Comparison of ENCODE assay signal across 12 cellular contexts in the genomic region with DNA sequence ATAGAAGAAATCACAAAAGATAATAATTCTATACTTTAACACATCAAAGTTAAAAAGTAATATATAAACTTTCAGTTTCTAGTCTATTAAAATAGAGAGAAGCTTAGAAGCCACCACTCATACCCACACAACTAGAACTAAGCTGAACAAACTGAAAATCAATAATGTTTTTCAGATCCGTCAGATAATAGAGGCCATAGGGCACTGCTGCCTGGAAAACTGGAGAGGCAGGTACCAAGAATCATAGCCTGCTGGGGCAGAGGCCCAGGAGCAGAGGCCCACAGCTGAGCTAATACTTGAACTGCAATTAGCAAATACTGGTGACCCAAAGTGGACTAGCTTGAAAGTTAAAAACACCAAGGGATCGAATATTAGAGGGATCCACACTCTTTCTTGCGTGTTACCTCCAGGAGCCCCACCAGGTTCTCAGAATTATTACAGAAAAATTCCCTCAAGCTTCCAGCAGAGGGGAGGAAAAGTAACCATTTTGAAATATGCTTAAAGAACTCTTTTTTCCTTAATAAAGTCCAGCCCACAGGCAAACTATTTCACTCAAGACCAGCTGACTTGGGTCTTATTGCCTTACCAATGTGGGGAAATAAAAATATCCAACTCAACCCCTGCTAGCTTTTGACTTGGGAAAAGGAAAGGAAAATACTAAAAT.
DNase-seq lines count a peak whose midpoint lies in the region; ATAC-seq and TF ChIP-seq lines count a peak whose summit lies in the region.
"Had no signal": no experiment of that assay in that cellular context is flagged by ENCODE, and none has a peak within 500 bp of the region (broad histone marks: within the 10 kb centered on the region; RNA-seq: fewer than 3 reads in every experiment).

No MANE protein-coding gene starts in this region.

- H3K27ac ChIP-seq in Panc1 (ENCODE audit: low read length) (no peak overlapping the region), smooth muscle cell (ENCODE audit: low read depth) (no peak overlapping the region)

- no peak overlapping the region for H3K9ac ChIP-seq in smooth muscle cell (ENCODE audit: low read depth)

- 86% methylated on average over 3 of the region's 3 CpGs for WGBS in smooth muscle cell (ENCODE audit: low lambda C conversion rate)

- no TSS peak for BruUV-seq in Panc1 (replicated peaks; lab: Mats Ljungman, UMichigan)

- H4K20me1 ChIP-seq in smooth muscle cell (ENCODE audit: low read depth): no peaks in the 10 kb centered on the region

- POLR2A ChIA-PET in Panc1 (lab: Charles Lee): interaction anchor here (0.6 kb wide), 1 partner anchor 1288 kb away, joined by 5 read pairs; no protein-coding TSS in a partner anchor

- H3K27me3 ChIP-seq in Panc1 (ENCODE audit: control insufficient read depth, insufficient read depth, low read length): no peaks in the 10 kb centered on the region
- no peaks in the 10 kb centered on the region for H3K27me3 ChIP-seq in smooth muscle cell (ENCODE audit: low read depth)

- H3K36me3 ChIP-seq in Panc1 (ENCODE audit: control insufficient read depth, insufficient read depth, low read length) (no peaks in the 10 kb centered on the region), smooth muscle cell (ENCODE audit: low read depth) (no peaks in the 10 kb centered on the region)

- H3K4me1 ChIP-seq in Panc1 (ENCODE audit: control insufficient read depth, insufficient read depth, low read length) (no peaks in the 10 kb centered on the region), smooth muscle cell (ENCODE audit: low read depth) (no peaks in the 10 kb centered on the region)

- H3K79me2 ChIP-seq in smooth muscle cell (ENCODE audit: low read depth): no peaks in the 10 kb centered on the region

- H3F3A ChIP-seq in smooth muscle cell (ENCODE audit: low read depth): peaks cover 7% of the 10 kb centered on the region

- DNase-seq in Panc1 (ENCODE audit: low read depth, low spot score): no peak
- no peak for DNase-seq in fibroblast of pulmonary artery (ENCODE audit: low read depth)
- DNase-seq in smooth muscle cell (lab: John Stamatoyannopoulos, UW; ENCODE audit: unreplicated experiment): no peak
- no peak for DNase-seq in LoVo (ENCODE audit: low spot score)
- DNase-seq in activated CD4-positive, alpha-beta T cell treated with anti-CD3 and anti-CD28 coated beads for 4 hours: no peak
- DNase-seq: activated CD8-positive, alpha-beta memory T cell treated with anti-CD3 and anti-CD28 coated beads, Interleukin-2, amount 50 U/mL, for 48 hours; cortex of kidney; NCI-H1436; nephron progenitor cell; Right ventricle myocardium superior had no signal

- no peak overlapping the region for H3K4me2 ChIP-seq in smooth muscle cell

- 0 out of 2 replicates have a peak, but pooled peaks have one; percentile 3 for TF ChIP-seq CTCF in Panc1 (IDR thresholded peaks at IDR 0.05)
- TF ChIP-seq CTCF in fibroblast of pulmonary artery (IDR thresholded peaks at IDR 0.05; ENCODE audit: low read length, missing control alignments): peak; percentile 17
- TF ChIP-seq CTCF in smooth muscle cell (IDR thresholded peaks at IDR 0.05; ENCODE audit: borderline replicate concordance, insufficient read depth, poor library complexity, severe bottlenecking): peak; percentile 20

- H2AFZ ChIP-seq in smooth muscle cell (ENCODE audit: low read depth): peak overlapping the region; percentile 72

- in situ Hi-C loops in Panc1 (cut with HindIII; ENCODE audit: low pct_unique_long_range_greater_than_20kb, low sequenced_read_pairs): no loop called here

- H3K9me3 ChIP-seq in Panc1 (ENCODE audit: control insufficient read depth, insufficient read depth, low read depth, low read length) (no peaks in the 10 kb centered on the region), smooth muscle cell (replicated peaks; ENCODE audit: low read depth) (no peaks in the 10 kb centered on the region)

- no peak overlapping the region for H3K4me3 ChIP-seq in Panc1 (ENCODE audit: low read depth in 2 of 2, low read length in 2 of 2)
- no peak overlapping the region for H3K4me3 ChIP-seq in fibroblast of pulmonary artery (replicated peaks; ENCODE audit: low read depth, low read length)
- no peak overlapping the region for H3K4me3 ChIP-seq in smooth muscle cell

- ATAC-seq in GM21786 (IDR thresholded peaks at IDR 0.05; ENCODE audit: unreplicated experiment) (peak; percentile 76), Panc1 (no peak), HG03045 (IDR thresholded peaks at IDR 0.05; ENCODE audit: unreplicated experiment) (no peak)

- intact Hi-C loops in Panc1 (cut with micrococcal nuclease; ENCODE audit: unreplicated experiment): no loop called here

- CTCF ChIA-PET in Panc1 (lab: Charles Lee): no interaction called here
